8 cellular contexts compared by ENCODE assay signal in the genomic region with DNA sequence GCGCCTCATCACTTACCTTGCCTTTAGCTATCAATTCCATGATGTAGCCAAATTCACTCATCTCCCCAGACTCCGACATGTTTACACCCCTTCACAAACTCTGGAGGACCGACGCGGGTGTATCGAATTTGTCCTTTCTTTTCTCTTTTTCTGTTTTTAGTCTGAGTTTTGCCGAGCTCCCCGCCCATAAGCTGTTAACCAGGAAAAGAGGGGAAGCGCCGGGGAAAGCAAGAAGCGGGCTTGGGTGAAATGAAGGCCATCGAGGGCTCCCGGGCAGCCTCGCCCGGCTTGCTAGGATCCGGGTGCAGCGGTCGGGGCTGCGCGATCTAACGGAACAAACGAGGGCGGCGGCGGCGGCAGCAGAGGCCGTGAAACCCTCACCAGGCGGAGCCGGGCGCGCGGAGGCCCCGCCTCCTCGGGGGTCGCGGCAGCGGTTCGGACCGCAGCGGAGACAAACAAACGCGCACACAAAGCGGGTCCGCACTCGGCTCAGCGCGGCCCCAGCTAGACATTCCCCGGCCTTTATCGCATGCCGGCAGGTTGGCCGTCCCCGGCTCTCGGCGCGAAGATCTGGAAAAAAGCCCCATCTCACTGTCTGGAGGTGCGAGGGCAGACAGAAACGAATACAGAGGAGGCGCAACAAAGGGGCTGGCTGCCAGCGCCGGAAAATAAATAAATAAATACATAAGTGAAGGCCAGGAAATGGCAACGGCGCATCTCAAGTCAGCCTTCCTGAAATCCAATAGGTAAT. TPM values are rescaled to one million over a fixed set of nuclear protein-coding genes. Genes with fewer than 3 reads are reported as not detected.
DNase-seq lines count a peak whose midpoint lies in the region; ATAC-seq and TF ChIP-seq lines count a peak whose summit lies in the region.

No MANE protein-coding gene starts in this region.

- peaks cover 74% of the 10 kb centered on the region for H3K27me3 Mint-ChIP-seq in activated CD4-positive, alpha-beta T cell treated with anti-CD3 and anti-CD28 coated beads, Interleukin-2, amount 10 ng/mL, durations not matched to agents 24 days and 14 days
- H3K27me3 Mint-ChIP-seq in neural crest cell (ENCODE audit: low read depth) = peaks cover 81% of the 10 kb centered on the region

- peak overlapping the region; percentile 49 to 50 for H3K4me3 ChIP-seq in foreskin fibroblast (ENCODE audit: low read depth in 1 of 2, low read length in 2 of 2)

- no peak overlapping the region for H3K27ac Mint-ChIP-seq in activated CD4-positive, alpha-beta T cell treated with anti-CD3 and anti-CD28 coated beads, Interleukin-2, amount 10 ng/mL, durations not matched to agents 24 days and 14 days
- peak overlapping the region; percentile 94 for H3K27ac Mint-ChIP-seq in neural crest cell (ENCODE audit: unreplicated experiment)

- TF ChIP-seq CTCF in foreskin fibroblast (IDR thresholded peaks at IDR 0.05; ENCODE audit: low read depth, low read length) (no peak), neural crest cell (conservative IDR thresholded peaks at IDR 0.05) (no peak)

- H3K4me1 Mint-ChIP-seq in activated CD4-positive, alpha-beta T cell treated with anti-CD3 and anti-CD28 coated beads, Interleukin-2, amount 10 ng/mL, durations not matched to agents 24 days and 14 days = peaks cover 7% of the 10 kb centered on the region
- H3K4me1 Mint-ChIP-seq in neural crest cell = peaks cover 10% of the 10 kb centered on the region

- peak; percentile 69 for ATAC-seq in GM21526 (IDR thresholded peaks at IDR 0.05; ENCODE audit: low FRiP score, unreplicated experiment)

- H3K9me3 Mint-ChIP-seq in activated CD4-positive, alpha-beta T cell treated with anti-CD3 and anti-CD28 coated beads, Interleukin-2, amount 10 ng/mL, durations not matched to agents 24 days and 14 days = no peaks in the 10 kb centered on the region
- no peaks in the 10 kb centered on the region for H3K9me3 Mint-ChIP-seq in neural crest cell

- peak overlapping the region; percentile 90 for H3K4me3 Mint-ChIP-seq in activated CD4-positive, alpha-beta T cell treated with anti-CD3 and anti-CD28 coated beads, Interleukin-2, amount 10 ng/mL, durations not matched to agents 24 days and 14 days
- peak overlapping the region; percentile 93 for H3K4me3 Mint-ChIP-seq in neural crest cell

- peak; percentile 81 for DNase-seq in ELF-1 (ENCODE audit: low read depth, low spot score)
- peak; percentile 37 to 63 for DNase-seq in Kasumi-1 (lab: John Stamatoyannopoulos, UW)
- DNase-seq in activated CD4-positive, alpha-beta T cell treated with anti-CD3 and anti-CD28 coated beads, Interleukin-2, amount 10 ng/mL, durations not matched to agents 24 days and 14 days = peak; percentile 80
- DNase-seq in foreskin fibroblast = peak in 1 of 2 donors; percentile 56
- peak; percentile 70 for DNase-seq in neural crest cell (ENCODE audit: low read depth, low spot score)
- DNase-seq in SW 1271 (lab: John Stamatoyannopoulos, UW) = no peak
- no peak for DNase-seq in GM19240 (ENCODE audit: insufficient read length, low spot score)

- no peaks in the 10 kb centered on the region for H3K36me3 Mint-ChIP-seq in activated CD4-positive, alpha-beta T cell treated with anti-CD3 and anti-CD28 coated beads, Interleukin-2, amount 10 ng/mL, durations not matched to agents 24 days and 14 days (ENCODE audit: low read depth)
- peaks cover 3% of the 10 kb centered on the region for H3K36me3 Mint-ChIP-seq in neural crest cell (ENCODE audit: low read depth)

- intact Hi-C loops in activated CD4-positive, alpha-beta T cell treated with anti-CD3 and anti-CD28 coated beads, Interleukin-2, amount 10 ng/mL, durations not matched to agents 24 days and 14 days (cut with micrococcal nuclease) = loop anchor here (1.0 to 10.0 kb wide), 6 partner anchors 10 to 1392 kb away; a partner anchor contains a TSS

RNA-seq across cellular contexts. Expression of a gene that starts 10.4 kb away (rescaled TPM):
- 0.12 TPM in 1 of 2 replicates, not detected in the other for total RNA-seq in activated CD4-positive, alpha-beta T cell treated with anti-CD3 and anti-CD28 coated beads, Interleukin-2, amount 10 ng/mL, durations not matched to agents 24 days and 14 days
- total RNA-seq in neural crest cell = 18.9 and 22.9 TPM in 2 replicates

Comparison
In these comparisons a context has a peak if more than half of its experiments do, and no peak if none do; other contexts are left out.
1. DNase-seq: peak in ELF-1 (single experiment), Kasumi-1 (2 of 2), activated CD4-positive, alpha-beta T cell treated with anti-CD3 and anti-CD28 coated beads, Interleukin-2, amount 10 ng/mL, durations not matched to agents 24 days and 14 days (single experiment) and neural crest cell (single experiment); none in SW 1271 (0 of 2) and GM19240 (single experiment).
2. RNA of a gene that starts 10.4 kb away (total RNA-seq): 18.9 to 22.9 TPM in neural crest cell; 0.12 TPM in activated CD4-positive, alpha-beta T cell treated with anti-CD3 and anti-CD28 coated beads, Interleukin-2, amount 10 ng/mL, durations not matched to agents 24 days and 14 days; every median in the first group is over 10 times any median in the second.